In the genomic region with DNA sequence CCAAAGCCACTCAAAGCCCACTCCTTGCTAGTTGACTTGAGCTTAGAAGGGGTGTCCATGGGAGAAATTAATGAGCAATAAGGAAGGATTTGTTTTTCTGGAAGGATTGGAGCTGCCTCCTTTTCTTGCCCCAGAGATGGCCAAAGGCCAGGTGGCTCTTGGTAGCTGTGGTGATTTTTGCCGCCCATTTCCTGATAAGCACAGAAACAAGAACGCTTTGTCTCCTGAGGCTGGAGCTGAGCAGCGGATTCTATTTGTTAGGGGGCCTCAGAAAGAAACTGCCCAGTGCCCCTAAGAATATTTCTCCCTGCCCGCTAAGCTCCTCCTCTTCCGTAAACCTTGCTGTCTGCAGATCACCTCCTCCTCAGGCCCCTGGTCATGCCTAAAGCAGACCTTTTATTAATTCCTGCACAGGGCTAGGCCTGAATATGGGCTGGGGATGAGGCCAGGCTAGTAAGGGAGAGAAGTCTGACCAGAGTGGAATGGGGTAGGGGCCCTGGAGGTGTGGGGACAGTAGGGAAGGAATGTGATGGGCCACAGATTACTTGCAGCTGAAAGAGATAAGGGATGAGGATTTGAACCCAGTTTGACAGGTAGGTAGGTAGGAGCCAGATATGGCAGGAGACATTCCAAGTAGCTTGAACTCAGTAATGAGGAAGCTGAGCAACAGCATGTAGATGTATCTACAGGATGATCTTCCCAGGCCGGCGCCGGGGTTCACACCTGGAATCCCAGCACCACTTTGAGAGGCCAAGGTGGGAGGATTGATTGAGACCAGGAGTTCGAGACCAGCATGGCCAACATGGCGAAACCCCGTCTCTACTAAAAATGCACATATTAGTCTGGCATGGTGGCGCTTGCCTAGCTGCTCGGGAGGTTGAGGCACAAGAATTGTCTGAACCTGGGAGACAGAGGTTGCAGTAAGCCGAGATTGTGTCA, we compare ENCODE assay signal across 13 cellular contexts.
A peak's percentile ranks its signal among the peaks of the same experiment; 100 is the strongest.
DNase-seq lines count a peak whose midpoint lies in the region; ATAC-seq and TF ChIP-seq lines count a peak whose summit lies in the region.
"Had no signal": no experiment of that assay in that cellular context is flagged by ENCODE, and none has a peak within 500 bp of the region (broad histone marks: within the 10 kb centered on the region; RNA-seq: fewer than 3 reads in every experiment).

No MANE protein-coding gene starts in this region.

- peaks cover 26% of the 10 kb centered on the region for H3K36me3 ChIP-seq in right atrium auricular region
- no peaks in the 10 kb centered on the region for H3K36me3 ChIP-seq in gastrocnemius medialis

- H3K27ac ChIP-seq in angular gyrus (ENCODE audit: low read depth, low read length) (peak overlapping the region; percentile 79), right atrium auricular region (peak overlapping the region; percentile 66 to 78), gastrocnemius medialis (peak overlapping the region; percentile 24 to 52 (median 41))
- H3K27ac ChIP-seq: vagina had no signal

- no peak for TF ChIP-seq CTCF in right atrium auricular region (IDR thresholded peaks at IDR 0.05)
- no peak for TF ChIP-seq CTCF in gastrocnemius medialis (IDR thresholded peaks at IDR 0.05 in 4 of 5, conservative IDR thresholded peaks at IDR 0.05 in 1 of 5)

- no peaks in the 10 kb centered on the region for H3K9me3 ChIP-seq in right atrium auricular region
- no peaks in the 10 kb centered on the region for H3K9me3 ChIP-seq in gastrocnemius medialis
- H3K9me3 ChIP-seq: vagina had no signal

- H3K27me3 ChIP-seq in right atrium auricular region (no peaks in the 10 kb centered on the region), gastrocnemius medialis (no peaks in the 10 kb centered on the region)
- H3K27me3 ChIP-seq: vagina had no signal

- intact Hi-C loops in gastrocnemius medialis (cut with DNase I; ENCODE audit: low total_unique reads), result no loop called here

- DNase-seq in Ammon's horn (ENCODE audit: low spot score) (peak; percentile 51), right atrium auricular region (ENCODE audit: low spot score) (no peak), gastrocnemius medialis (no peak), DMS79 (lab: John Stamatoyannopoulos, UW) (no peak), DMS53 (lab: John Stamatoyannopoulos, UW) (no peak), kidney glomerular epithelial cell (lab: John Stamatoyannopoulos, UW) (no peak), GM19240 (ENCODE audit: insufficient read length, low spot score) (no peak)
- DNase-seq: ACHN; activated effector memory CD4-positive, alpha-beta T cell treated with anti-CD3 and anti-CD28 coated beads, Interleukin-2, amount 50 U/mL, for 16 hours; NCI-H2029 treated with DMSO at 0.1 percent for 48 hours had no signal

- in situ Hi-C loops in gastrocnemius medialis (cut with MboI; ENCODE audit: low sequenced_read_pairs in 4 of 4), result loop anchor here in 1 of 4 donors (10.0 kb wide), 1 partner anchor 61 kb away; no protein-coding TSS in a partner anchor

- peaks cover 0 to 46% of the 10 kb centered on the region in 2 donors for H3K4me1 ChIP-seq in right atrium auricular region
- peaks cover 33 to 56% of the 10 kb centered on the region in 2 donors for H3K4me1 ChIP-seq in gastrocnemius medialis

- no peak for ATAC-seq in gastrocnemius medialis
- ATAC-seq: naive thymus-derived CD4-positive, alpha-beta T cell had no signal

- no peak for TF ChIP-seq POLR2A in gastrocnemius medialis (IDR thresholded peaks at IDR 0.05)

- H3K4me3 ChIP-seq in right atrium auricular region (no peak overlapping the region), gastrocnemius medialis (no peak overlapping the region)
- H3K4me3 ChIP-seq: vagina had no signal
